Comparison of ENCODE assay signal across 13 cellular contexts in genomic region chr16:11361043-11361442, GRCh38. TPM values are rescaled to one million over a fixed set of nuclear protein-coding genes. Genes with fewer than 3 reads are reported as not detected.
DNase-seq lines count a peak whose midpoint lies in the region; ATAC-seq and TF ChIP-seq lines count a peak whose summit lies in the region.
"Had no signal": no experiment of that assay in that cellular context is flagged by ENCODE, and none has a peak within 500 bp of the region (broad histone marks: within the 10 kb centered on the region; RNA-seq: fewer than 3 reads in every experiment).

No MANE protein-coding gene starts in this region.

- CTCF ChIA-PET in activated naive CD4-positive, alpha-beta T cell treated with anti-CD3 and anti-CD28 coated beads for 36 hours (lab: Charles Lee), result interaction anchor here (0.6 kb wide), 1 partner anchor 79 kb away, joined by 3 read pairs; no protein-coding TSS in a partner anchor

- H3K9me3 ChIP-seq in OCI-LY3 (ENCODE audit: insufficient read depth, low read length), result no peaks in the 10 kb centered on the region
- H3K9me3 ChIP-seq: gastroesophageal sphincter, spleen had no signal

- no peaks in the 10 kb centered on the region for H3K36me3 ChIP-seq in OCI-LY3 (replicated peaks; ENCODE audit: low read depth, low read length)
- H3K36me3 ChIP-seq: gastroesophageal sphincter, spleen had no signal

- no peak for DNase-seq in activated naive CD4-positive, alpha-beta T cell treated with anti-CD3 and anti-CD28 coated beads for 36 hours
- DNase-seq in activated naive CD4-positive, alpha-beta T cell treated with anti-CD3 and anti-CD28 coated beads, Interleukin-2, amount 50 U/mL, for 16 hours, result no peak
- DNase-seq in fibroblast of gingiva (ENCODE audit: low read depth) (peak; percentile 86), type B pancreatic cell (ENCODE audit: extremely low spot score, unreplicated experiment) (no peak), ACHN (no peak)
- DNase-seq in stimulated activated CD4-positive, alpha-beta T cell treated with anti-CD3 and anti-CD28 coated beads, Interleukin-4, amount 100 ng/mL, for 4 hours, result no peak
- DNase-seq: activated CD8-positive, alpha-beta memory T cell treated with anti-CD3 and anti-CD28 coated beads, Interleukin-2, amount 50 U/mL, for 4 hours; midbrain; NCI-H82 had no signal

- in situ Hi-C loops in ACHN (cut with HindIII; ENCODE audit: low pct_ligation_motif_present, low pct_unique_long_range_greater_than_20kb, low sequenced_read_pairs), result no loop called here

- no peaks in the 10 kb centered on the region for H3K9me3 Mint-ChIP-seq in activated naive CD4-positive, alpha-beta T cell treated with anti-CD3 and anti-CD28 coated beads for 36 hours
- H3K9me3 Mint-ChIP-seq in type B pancreatic cell, result no peaks in the 10 kb centered on the region

- H3K4me2 ChIP-seq in OCI-LY3 (ENCODE audit: low read length), result peak overlapping the region; percentile 99

- H3K36me3 Mint-ChIP-seq in activated naive CD4-positive, alpha-beta T cell treated with anti-CD3 and anti-CD28 coated beads for 36 hours (ENCODE audit: low read depth), result no peaks in the 10 kb centered on the region
- no peaks in the 10 kb centered on the region for H3K36me3 Mint-ChIP-seq in type B pancreatic cell

- no peak overlapping the region for H3K27ac Mint-ChIP-seq in activated naive CD4-positive, alpha-beta T cell treated with anti-CD3 and anti-CD28 coated beads for 36 hours
- peak overlapping the region; percentile 33 for H3K27ac Mint-ChIP-seq in type B pancreatic cell

- intact Hi-C loops in activated naive CD4-positive, alpha-beta T cell treated with anti-CD3 and anti-CD28 coated beads for 36 hours (cut with micrococcal nuclease), result loop anchor here (5.0 kb wide), 1 partner anchor 431 kb away; no protein-coding TSS in a partner anchor

- no peak overlapping the region for H3K4me3 ChIP-seq in OCI-LY3 (ENCODE audit: low read length)
- H3K4me3 ChIP-seq: gastroesophageal sphincter had no signal

- peak overlapping the region; percentile 48 for H3K4me3 Mint-ChIP-seq in activated naive CD4-positive, alpha-beta T cell treated with anti-CD3 and anti-CD28 coated beads for 36 hours
- H3K4me3 Mint-ChIP-seq in type B pancreatic cell, result peak overlapping the region; percentile 25

- H3K79me2 ChIP-seq in OCI-LY3 (ENCODE audit: low read length), result no peaks in the 10 kb centered on the region

- H4K20me1 ChIP-seq in OCI-LY3 (ENCODE audit: insufficient read depth, low read length), result no peaks in the 10 kb centered on the region

- TF ChIP-seq CTCF in OCI-LY3 (IDR thresholded peaks at IDR 0.05; ENCODE audit: low read depth, low read length) (no peak), type B pancreatic cell (conservative IDR thresholded peaks at IDR 0.05) (no peak)

- peaks cover 61% of the 10 kb centered on the region for H3K4me1 Mint-ChIP-seq in activated naive CD4-positive, alpha-beta T cell treated with anti-CD3 and anti-CD28 coated beads for 36 hours (ENCODE audit: low read depth)
- H3K4me1 Mint-ChIP-seq in type B pancreatic cell (ENCODE audit: unreplicated experiment), result peaks cover 48% of the 10 kb centered on the region

- no peak for ATAC-seq in GM19324 (IDR thresholded peaks at IDR 0.05; ENCODE audit: low FRiP score, unreplicated experiment)
- ATAC-seq: gastroesophageal sphincter had no signal

- H3K27ac ChIP-seq in OCI-LY3 (ENCODE audit: low read length), result no peak overlapping the region
- H3K27ac ChIP-seq: gastroesophageal sphincter had no signal

- no peaks in the 10 kb centered on the region for H3K27me3 Mint-ChIP-seq in activated naive CD4-positive, alpha-beta T cell treated with anti-CD3 and anti-CD28 coated beads for 36 hours (ENCODE audit: low read depth)
- H3K27me3 Mint-ChIP-seq in type B pancreatic cell, result no peaks in the 10 kb centered on the region

- no peak overlapping the region for H3K9ac ChIP-seq in OCI-LY3 (ENCODE audit: low read length)

- peaks cover 45% of the 10 kb centered on the region for H3K27me3 ChIP-seq in OCI-LY3 (ENCODE audit: low read depth, low read length)
- H3K27me3 ChIP-seq: gastroesophageal sphincter had no signal

- H3K4me1 ChIP-seq in OCI-LY3 (ENCODE audit: low read length), result peaks cover 62% of the 10 kb centered on the region

- no peak overlapping the region for H2AFZ ChIP-seq in OCI-LY3 (ENCODE audit: low read depth, low read length)

RNA-seq across cellular contexts. Expression of gene RMI2, which starts 15.8 kb away (rescaled TPM):
- 10 to 100 TPM; 82.8 to 86.2 TPM for total RNA-seq in activated naive CD4-positive, alpha-beta T cell treated with anti-CD3 and anti-CD28 coated beads for 36 hours
- total RNA-seq in type B pancreatic cell (ENCODE audit: low replicate concordance), result 30.0 and 41.3 TPM in 2 replicates
